Comparison of ENCODE assay signal across 18 cellular contexts in the genomic region with DNA sequence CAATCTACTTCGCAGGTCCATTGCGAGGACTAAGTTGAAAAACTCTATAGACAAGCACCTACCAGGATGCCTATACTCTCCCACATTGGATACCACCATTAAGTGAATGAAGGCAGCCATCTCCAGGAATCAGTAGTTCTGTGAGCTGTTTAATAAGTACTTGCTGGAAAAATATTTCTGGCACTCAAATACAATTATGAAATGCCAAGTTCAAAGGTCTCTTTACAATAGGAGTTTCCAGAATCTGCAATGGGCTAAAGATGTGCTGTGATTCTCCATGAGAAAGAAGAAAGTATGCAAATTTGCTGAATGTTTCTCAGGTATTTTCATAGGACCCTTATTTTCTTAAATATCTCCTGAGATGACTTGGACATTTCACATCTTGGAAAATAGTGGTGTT.
"Had no signal": no experiment of that assay in that cellular context is flagged by ENCODE, and none has a peak within 500 bp of the region (broad histone marks: within the 10 kb centered on the region; RNA-seq: fewer than 3 reads in every experiment).

No MANE protein-coding gene starts in this region.

- H3K27ac Mint-ChIP-seq: effector memory CD8-positive, alpha-beta T cell; naive thymus-derived CD8-positive, alpha-beta T cell had no signal

- H3K9me3 Mint-ChIP-seq: central memory CD8-positive, alpha-beta T cell; effector memory CD8-positive, alpha-beta T cell had no signal

- DNase-seq: effector memory CD8-positive, alpha-beta T cell; glutamatergic neuron; left colon; mammary epithelial cell; mucosa of descending colon; naive thymus-derived CD8-positive, alpha-beta T cell; sigmoid colon; stimulated activated CD4-positive, alpha-beta T cell treated with anti-CD3 and anti-CD28 coated beads, Interleukin-2, amount 100 ng/mL, for 48 hours; stimulated activated naive CD4-positive, alpha-beta T cell treated with Interleukin-2 at 50 U/mL for 16 hours; tibial artery; upper lobe of left lung; uterus had no signal

- H3K4me1 ChIP-seq: esophagus muscularis mucosa, gastroesophageal sphincter, sigmoid colon, upper lobe of left lung, uterus had no signal

- ATAC-seq: effector memory CD8-positive, alpha-beta T cell; gastroesophageal sphincter; left colon; mucosa of descending colon; naive thymus-derived CD8-positive, alpha-beta T cell had no signal

- H3K27me3 Mint-ChIP-seq: central memory CD8-positive, alpha-beta T cell; effector memory CD8-positive, alpha-beta T cell had no signal

- H3K4me3 ChIP-seq: esophagus muscularis mucosa, gastroesophageal sphincter, mucosa of descending colon, right atrium auricular region, sigmoid colon, smooth muscle cell, tibial artery, upper lobe of left lung, uterus had no signal

- H3K4me3 Mint-ChIP-seq: central memory CD8-positive, alpha-beta T cell; effector memory CD8-positive, alpha-beta T cell; naive thymus-derived CD8-positive, alpha-beta T cell had no signal

- H3K27ac ChIP-seq: esophagus muscularis mucosa, gastroesophageal sphincter, neutrophil, right atrium auricular region, sigmoid colon, tibial artery, upper lobe of left lung, uterus had no signal

- H3K9me3 ChIP-seq: esophagus muscularis mucosa, gastroesophageal sphincter, mucosa of descending colon, neutrophil, right atrium auricular region, tibial artery, upper lobe of left lung, uterus had no signal

- H3K4me2 ChIP-seq: smooth muscle cell had no signal

- H3K4me1 Mint-ChIP-seq: naive thymus-derived CD8-positive, alpha-beta T cell had no signal
